8 cellular contexts compared by ENCODE assay signal in the genomic region with DNA sequence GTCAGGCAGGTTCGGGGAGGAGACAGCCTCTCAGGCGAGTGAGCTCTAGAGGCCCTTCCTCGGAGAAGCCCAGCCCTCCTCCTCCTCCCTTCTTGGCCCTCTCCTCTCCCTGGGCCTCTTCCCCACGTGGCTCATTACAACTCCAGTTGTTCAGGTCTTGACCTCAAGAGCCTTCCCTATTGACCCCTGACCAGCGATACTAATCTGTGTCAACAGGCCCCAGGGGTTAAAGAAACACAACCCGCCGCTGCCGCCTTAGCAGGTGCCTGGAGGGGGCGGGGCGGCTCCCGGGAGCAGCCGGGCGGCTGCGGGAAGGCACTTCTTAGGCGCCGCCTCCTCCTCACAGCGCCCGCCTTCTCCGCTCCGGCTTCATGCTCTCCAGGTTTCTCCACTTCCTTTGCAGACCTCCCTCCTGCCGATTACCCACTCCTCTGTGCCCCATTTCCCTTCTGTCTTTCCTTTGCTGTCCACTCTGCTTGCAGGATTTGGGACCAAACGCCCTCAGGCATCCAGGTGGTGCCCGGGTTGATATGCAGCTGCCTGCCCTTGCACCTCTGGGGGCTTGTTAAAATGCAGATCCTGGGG. TPM values are rescaled to one million over a fixed set of nuclear protein-coding genes. Genes with fewer than 3 reads are reported as not detected.
DNase-seq lines count a peak whose midpoint lies in the region; ATAC-seq and TF ChIP-seq lines count a peak whose summit lies in the region.

No MANE protein-coding gene starts in this region.

- H3K36me3 ChIP-seq in lung (ENCODE audit: control insufficient read depth in 2 of 2, insufficient read depth in 2 of 2, low read length in 2 of 2) (no peaks in the 10 kb centered on the region), transverse colon (no peaks in the 10 kb centered on the region)

- peak overlapping the region; percentile 11 for H3K4me3 Mint-ChIP-seq in T-helper 2 cell treated with Interferon-gamma antibody and Interleukin-4, amounts not matched to agents 5 μg/mL and 100 μg/mL, for 36 hours

- H3K27ac ChIP-seq in lung (ENCODE audit: low read depth in 1 of 2, low read length in 1 of 2) (peak overlapping the region in 1 of 2 donors; percentile 98), transverse colon (peak overlapping the region; percentile 86 to 94 (median 92))

- WGBS in lung, 2 donors = 2 to 3% methylated on average over 23 of the region's 23 CpGs
- 0 to 3% methylated on average over 7 to 23 of the region's 23 CpGs for WGBS in transverse colon (ENCODE audit: low coverage in 1 of 2), 2 donors

- peak; percentile 21 for ATAC-seq in lung (ENCODE audit: insufficient read depth, low FRiP score)

- in situ Hi-C loops in transverse colon (cut with MboI; ENCODE audit: low pct_ligation_motif_present in 1 of 4, low pct_unique_long_range_greater_than_20kb in 1 of 4, low sequenced_read_pairs in 3 of 4) = no loop called here

- H3K27me3 Mint-ChIP-seq in T-helper 2 cell treated with Interferon-gamma antibody and Interleukin-4, amounts not matched to agents 5 μg/mL and 100 μg/mL, for 36 hours (ENCODE audit: low read depth) = peaks cover 8% of the 10 kb centered on the region

- H3K4me1 Mint-ChIP-seq in T-helper 2 cell treated with Interferon-gamma antibody and Interleukin-4, amounts not matched to agents 5 μg/mL and 100 μg/mL, for 36 hours (ENCODE audit: low read depth) = peaks cover 2% of the 10 kb centered on the region

- intact Hi-C loops in transverse colon (cut with DNase I; ENCODE audit: low total_unique reads) = no loop called here

- H3K27me3 ChIP-seq in lung (ENCODE audit: control insufficient read depth, insufficient read depth) = no peaks in the 10 kb centered on the region
- no peaks in the 10 kb centered on the region for H3K27me3 ChIP-seq in transverse colon

- H3K4me3 ChIP-seq in cardiac fibroblast (replicated peaks in 1 of 2; ENCODE audit: low read depth in 2 of 2, low read length in 2 of 2) (no peak overlapping the region), lung (no peak overlapping the region), transverse colon (peak overlapping the region in 2 of 4 donors; percentile 6 to 8)

- H3K9me3 Mint-ChIP-seq in T-helper 2 cell treated with Interferon-gamma antibody and Interleukin-4, amounts not matched to agents 5 μg/mL and 100 μg/mL, for 36 hours = no peaks in the 10 kb centered on the region

- TF ChIP-seq EP300 in transverse colon (IDR thresholded peaks at IDR 0.05; ENCODE audit: low read depth) = no peak

- H3K4me1 ChIP-seq in lung (ENCODE audit: control insufficient read depth in 2 of 2, insufficient read depth in 2 of 2, low read length in 2 of 2) = peaks cover 15 to 64% of the 10 kb centered on the region in 2 donors
- H3K4me1 ChIP-seq in transverse colon = peaks cover 59 to 67% (median 65%) of the 10 kb centered on the region in 4 donors

- no peaks in the 10 kb centered on the region for H3K36me3 Mint-ChIP-seq in T-helper 2 cell treated with Interferon-gamma antibody and Interleukin-4, amounts not matched to agents 5 μg/mL and 100 μg/mL, for 36 hours (ENCODE audit: low read depth)

- TF ChIP-seq CTCF in cardiac fibroblast (IDR thresholded peaks at IDR 0.05; ENCODE audit: low read depth, low read length) (no peak), lung (IDR thresholded peaks at IDR 0.05; ENCODE audit: control extremely low read depth, extremely low read depth) (no peak), transverse colon (IDR thresholded peaks at IDR 0.05) (no peak)

- DNase-seq in T-helper 2 cell treated with Interferon-gamma antibody and Interleukin-4, amounts not matched to agents 5 μg/mL and 100 μg/mL, for 36 hours (ENCODE audit: low spot score) = peak; percentile 7
- DNase-seq in T-helper 2 cell = no peak
- peak; percentile 37 for DNase-seq in NCI-H524 treated with DMSO at 0.1 percent for 48 hours (lab: John Stamatoyannopoulos, UW)
- peak; percentile 34 to 52 for DNase-seq in cardiac fibroblast (ENCODE audit: low read depth in 2 of 2)
- DNase-seq in lung (ENCODE audit: low spot score) = peak; percentile 83
- peak; percentile 76 for DNase-seq in transverse colon
- DNase-seq in stimulated activated naive CD4-positive, alpha-beta T cell treated with Interleukin-2 at 50 U/mL for 16 hours (lab: John Stamatoyannopoulos, UW) = no peak
- no peak for DNase-seq in central memory CD4-positive, alpha-beta T cell

- TF ChIP-seq POLR2A in transverse colon (IDR thresholded peaks at IDR 0.05) = no peak

- H3K9me3 ChIP-seq in lung (ENCODE audit: control insufficient read depth in 2 of 2, insufficient read depth in 1 of 2, low read length in 1 of 2) = no peaks in the 10 kb centered on the region
- no peaks in the 10 kb centered on the region for H3K9me3 ChIP-seq in transverse colon

- H3K27ac Mint-ChIP-seq in T-helper 2 cell treated with Interferon-gamma antibody and Interleukin-4, amounts not matched to agents 5 μg/mL and 100 μg/mL, for 36 hours = no peak overlapping the region

RNA-seq across cellular contexts. Expression of a gene that starts 51.0 kb away (rescaled TPM):
- total RNA-seq in lung = 10 to 100 TPM; 12.9 to 25.9 TPM
- polyA plus RNA-seq in lung = 10 to 100 TPM; 15.5 to 34.1 TPM
- 10 to 100 TPM in 3 of 4 donors, 1 to 10 TPM in 1; 4.5 to 33.4 (median 16.7) TPM for total RNA-seq in transverse colon

RNA-seq across cellular contexts. Expression of a gene that starts 56.4 kb away (rescaled TPM):
- total RNA-seq in lung (100 to 1,000 TPM; 129 to 190 TPM), transverse colon (10 to 100 TPM; 25.4 to 53.1 (median 29.3) TPM)
- 10 to 100 TPM; 26.0 to 50.5 TPM for polyA plus RNA-seq in lung

Comparison
In these comparisons a context has a peak if more than half of its experiments do, and no peak if none do; other contexts are left out.
1. DNase-seq: peak in T-helper 2 cell treated with Interferon-gamma antibody and Interleukin-4, amounts not matched to agents 5 μg/mL and 100 μg/mL, for 36 hours (single experiment), NCI-H524 treated with DMSO at 0.1 percent for 48 hours (single experiment), cardiac fibroblast (2 of 2), lung (single experiment) and transverse colon (single experiment); none in T-helper 2 cell (0 of 5), stimulated activated naive CD4-positive, alpha-beta T cell treated with Interleukin-2 at 50 U/mL for 16 hours (single experiment) and central memory CD4-positive, alpha-beta T cell (single experiment).